13 cellular contexts compared by ENCODE assay signal in the genomic region with DNA sequence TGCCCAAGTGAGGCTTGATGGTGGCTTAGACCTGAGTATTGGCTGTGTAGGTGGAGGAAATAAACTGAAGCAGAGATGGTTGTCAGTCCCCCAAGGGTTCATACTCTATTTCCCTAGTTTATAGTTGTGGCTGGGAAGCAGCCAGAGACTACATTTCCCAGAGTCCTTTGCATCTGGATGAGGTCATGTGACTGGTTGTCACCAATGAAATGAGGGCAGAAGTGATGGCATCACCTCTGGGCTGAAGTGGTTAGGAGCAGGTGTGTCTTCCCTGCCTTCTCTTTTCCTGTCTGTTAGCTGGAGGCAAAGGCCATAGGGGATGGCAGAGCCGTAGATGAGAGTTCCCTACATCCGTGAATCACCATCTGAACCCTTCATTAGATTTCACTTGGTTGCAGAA. TPM values are rescaled to one million over a fixed set of nuclear protein-coding genes. Genes with fewer than 3 reads are reported as not detected.
DNase-seq lines count a peak whose midpoint lies in the region; ATAC-seq and TF ChIP-seq lines count a peak whose summit lies in the region.
"Had no signal": no experiment of that assay in that cellular context is flagged by ENCODE, and none has a peak within 500 bp of the region (broad histone marks: within the 10 kb centered on the region; RNA-seq: fewer than 3 reads in every experiment).

No MANE protein-coding gene starts in this region.

- no peak overlapping the region for H3K4me2 ChIP-seq in PC-3 (ENCODE audit: low read length)

- H3K27me3 Mint-ChIP-seq in CD8-positive, alpha-beta T cell (ENCODE audit: low read depth): peaks cover 5% of the 10 kb centered on the region
- H3K27me3 Mint-ChIP-seq: CD4-positive, CD25-positive, alpha-beta regulatory T cell had no signal

- no peaks in the 10 kb centered on the region for H3K27me3 ChIP-seq in PC-3 (ENCODE audit: low read length)
- no peaks in the 10 kb centered on the region for H3K27me3 ChIP-seq in CD8-positive, alpha-beta T cell (ENCODE audit: insufficient read depth, low read length)

- no peaks in the 10 kb centered on the region for H3F3A ChIP-seq in PC-3 (ENCODE audit: low read length, unreplicated experiment)

- no peaks in the 10 kb centered on the region for H3K4me1 Mint-ChIP-seq in CD8-positive, alpha-beta T cell (ENCODE audit: low read depth)
- H3K4me1 Mint-ChIP-seq: brain; CD4-positive, CD25-positive, alpha-beta regulatory T cell had no signal

- no peak overlapping the region for H3K9ac ChIP-seq in PC-3 (ENCODE audit: low read length)

- POLR2A ChIA-PET in PC-3 (lab: Charles Lee; ENCODE audit: unreplicated experiment): no interaction called here
- POLR2A ChIA-PET in CD8-positive, alpha-beta T cell (lab: Charles Lee): no interaction called here

- BruUV-seq in PC-3 (replicated peaks; lab: Mats Ljungman, UMichigan): no TSS peak

- H3K36me3 Mint-ChIP-seq in CD8-positive, alpha-beta T cell: no peaks in the 10 kb centered on the region
- H3K36me3 Mint-ChIP-seq: brain; CD4-positive, CD25-positive, alpha-beta regulatory T cell had no signal

- H2AFZ ChIP-seq in PC-3 (ENCODE audit: low read length): no peak overlapping the region

- H3K9me3 ChIP-seq in PC-3 (ENCODE audit: low read length): no peaks in the 10 kb centered on the region
- no peaks in the 10 kb centered on the region for H3K9me3 ChIP-seq in CD8-positive, alpha-beta T cell (ENCODE audit: low read length)
- H3K9me3 ChIP-seq: gastroesophageal sphincter had no signal

- DNase-seq in Daoy (ENCODE audit: low read depth): peak; percentile 38
- peak; percentile 21 for DNase-seq in PC-3
- peak; percentile 73 for DNase-seq in iPS-NIHi7 (ENCODE audit: extremely low spot score)
- DNase-seq in activated CD4-positive, alpha-beta T cell treated with anti-CD3 and anti-CD28 coated beads for 4 hours: no peak
- no peak for DNase-seq in hippocampal formation (lab: John Stamatoyannopoulos, UW)
- no peak for DNase-seq in CD8-positive, alpha-beta T cell
- DNase-seq: activated naive CD4-positive, alpha-beta T cell; CD4-positive, CD25-positive, alpha-beta regulatory T cell; NCI-H1694 had no signal

- H3K27ac ChIP-seq in PC-3 (ENCODE audit: low read length): no peak overlapping the region
- H3K27ac ChIP-seq in CD8-positive, alpha-beta T cell (ENCODE audit: low read depth, low read length): no peak overlapping the region
- H3K27ac ChIP-seq: gastroesophageal sphincter had no signal

- intact Hi-C loops in PC-3 (cut with micrococcal nuclease): no loop called here
- intact Hi-C loops in CD8-positive, alpha-beta T cell (cut with DNase I, micrococcal nuclease): no loop called here

- CTCF ChIA-PET in PC-3 (lab: Charles Lee): no interaction called here
- CTCF ChIA-PET in CD8-positive, alpha-beta T cell (lab: Charles Lee): no interaction called here

- no peak for TF ChIP-seq CTCF in PC-3 (conservative IDR thresholded peaks at IDR 0.05; ENCODE audit: low read depth, low read length)
- TF ChIP-seq CTCF in CD8-positive, alpha-beta T cell (IDR thresholded peaks at IDR 0.05): no peak

- H3K4me3 Mint-ChIP-seq in CD8-positive, alpha-beta T cell: no peak overlapping the region
- H3K4me3 Mint-ChIP-seq: brain; CD4-positive, CD25-positive, alpha-beta regulatory T cell had no signal

- ATAC-seq in HG03442 (IDR thresholded peaks at IDR 0.05; ENCODE audit: unreplicated experiment) (peak; percentile 39), PC-3 (no peak)
- no peak for ATAC-seq in CD8-positive, alpha-beta T cell
- ATAC-seq: gastroesophageal sphincter had no signal

- no peaks in the 10 kb centered on the region for H3K36me3 ChIP-seq in PC-3 (ENCODE audit: low read depth, low read length)
- no peaks in the 10 kb centered on the region for H3K36me3 ChIP-seq in CD8-positive, alpha-beta T cell (ENCODE audit: insufficient read depth, low read length)
- H3K36me3 ChIP-seq: gastroesophageal sphincter had no signal

- no peaks in the 10 kb centered on the region for H3K4me1 ChIP-seq in PC-3 (ENCODE audit: insufficient read depth, low read length)
- no peaks in the 10 kb centered on the region for H3K4me1 ChIP-seq in CD8-positive, alpha-beta T cell (ENCODE audit: insufficient read depth, low read length)
- H3K4me1 ChIP-seq: gastroesophageal sphincter had no signal

- H4K20me1 ChIP-seq in PC-3 (ENCODE audit: low read length): no peaks in the 10 kb centered on the region

- peaks cover 5% of the 10 kb centered on the region for H3K9me3 Mint-ChIP-seq in CD8-positive, alpha-beta T cell

- no peaks in the 10 kb centered on the region for H3K79me2 ChIP-seq in PC-3 (ENCODE audit: low read length)

- H3K4me3 ChIP-seq in PC-3 (ENCODE audit: low read length): no peak overlapping the region
- no peak overlapping the region for H3K4me3 ChIP-seq in CD8-positive, alpha-beta T cell (ENCODE audit: low read depth, low read length)
- H3K4me3 ChIP-seq: gastroesophageal sphincter had no signal

- no peaks in the 10 kb centered on the region for H3K9me2 ChIP-seq in PC-3 (replicated peaks; ENCODE audit: low read length)

- H3K27ac Mint-ChIP-seq in CD8-positive, alpha-beta T cell: no peak overlapping the region
- H3K27ac Mint-ChIP-seq: brain; CD4-positive, CD25-positive, alpha-beta regulatory T cell had no signal

RNA-seq across cellular contexts. Expression of gene NOS1, which starts 16.3 kb away (rescaled TPM):
- total RNA-seq in Daoy (2014; rRNA removed; shearing (Covaris generic)): 0.06 TPM in 1 of 2 replicates, not detected in the other
- 0.11 and 0.40 TPM in 2 replicates for total RNA-seq in PC-3 (2014; rRNA removed)
- not detected for total RNA-seq in CD8-positive, alpha-beta T cell
- total RNA-seq: activated CD8-positive, alpha-beta memory T cell treated with anti-CD3 and anti-CD28 coated beads for 36 hours; CD4-positive, CD25-positive, alpha-beta regulatory T cell had no signal

Comparison
In these comparisons a context has a peak if more than half of its experiments do, and no peak if none do; other contexts are left out.
1. DNase-seq: peak in Daoy (single experiment), PC-3 (single experiment) and iPS-NIHi7 (single experiment); none in activated CD4-positive, alpha-beta T cell treated with anti-CD3 and anti-CD28 coated beads for 4 hours (0 of 2), hippocampal formation (0 of 2) and CD8-positive, alpha-beta T cell (0 of 7).